Comparison of ENCODE assay signal across 29 cellular contexts in the genomic region with DNA sequence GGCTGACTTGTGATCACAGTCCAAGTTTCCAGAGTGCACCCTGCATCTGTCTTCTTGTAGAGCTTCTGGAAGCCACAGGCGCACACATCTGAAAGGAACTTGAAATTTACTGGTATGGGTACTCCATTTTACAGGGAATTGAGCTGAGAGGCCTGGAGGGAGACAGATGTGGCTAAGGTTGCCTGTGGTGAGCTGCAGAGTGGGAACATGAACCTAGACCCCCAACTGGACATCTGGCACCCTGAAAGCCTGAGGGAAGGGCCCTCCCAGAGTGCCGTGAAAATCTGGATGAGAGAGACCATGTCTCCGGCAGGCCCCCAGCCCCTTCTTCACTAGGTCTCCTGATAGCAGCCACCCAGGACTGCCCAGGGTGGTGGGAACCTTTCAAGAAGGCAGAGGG. TPM values are rescaled to one million over a fixed set of nuclear protein-coding genes. Genes with fewer than 3 reads are reported as not detected.
"Had no signal": no experiment of that assay in that cellular context is flagged by ENCODE, and none has a peak within 500 bp of the region (broad histone marks: within the 10 kb centered on the region; RNA-seq: fewer than 3 reads in every experiment).

No MANE protein-coding gene starts in this region.

- H3K9ac ChIP-seq: parathyroid adenoma had no signal

- H3K4me3 Mint-ChIP-seq: effector memory CD8-positive, alpha-beta T cell; naive thymus-derived CD8-positive, alpha-beta T cell had no signal

- H3K27me3 Mint-ChIP-seq: effector memory CD8-positive, alpha-beta T cell; naive thymus-derived CD8-positive, alpha-beta T cell had no signal

- H3K27ac ChIP-seq: epithelial cell of prostate, esophagus muscularis mucosa, gastrocnemius medialis, heart right ventricle, parathyroid adenoma, prostate gland, sigmoid colon, suprapubic skin, tibial artery, upper lobe of right lung, vagina had no signal

- H3K4me3 ChIP-seq: esophagus muscularis mucosa, gastrocnemius medialis, heart right ventricle, mucosa of descending colon, prostate gland, sigmoid colon, skin epidermis, suprapubic skin, tibial artery, upper lobe of right lung, vagina had no signal

- ATAC-seq: effector memory CD8-positive, alpha-beta T cell; gastrocnemius medialis; left lobe of liver; mucosa of descending colon; naive thymus-derived CD8-positive, alpha-beta T cell had no signal

- H3K36me3 Mint-ChIP-seq: naive thymus-derived CD8-positive, alpha-beta T cell had no signal

- DNase-seq: cortex of kidney; effector memory CD8-positive, alpha-beta T cell; gastrocnemius medialis; heart right ventricle; hypothalamus; kidney glomerular epithelial cell; mammary epithelial cell; mucosa of descending colon; naive thymus-derived CD8-positive, alpha-beta T cell; nucleus accumbens; sigmoid colon; stimulated activated CD4-positive, alpha-beta T cell treated with anti-CD3 and anti-CD28 coated beads, Interleukin-2, amount 100 ng/mL, for 24 hours; stimulated activated CD4-positive, alpha-beta T cell treated with anti-CD3 and anti-CD28 coated beads, Interleukin-4, amount 100 ng/mL, for 4 hours; stimulated activated naive CD4-positive, alpha-beta T cell treated with Interleukin-2 at 50 U/mL for 16 hours; tibial artery; upper lobe of right lung had no signal

- H3K27me3 ChIP-seq: esophagus muscularis mucosa, gastrocnemius medialis, heart right ventricle, sigmoid colon, suprapubic skin, tibial artery, upper lobe of right lung, vagina had no signal

- H3K36me3 ChIP-seq: esophagus muscularis mucosa, gastrocnemius medialis, heart right ventricle, prostate gland, sigmoid colon, suprapubic skin, tibial artery, upper lobe of right lung, vagina had no signal

- H2AFZ ChIP-seq: parathyroid adenoma had no signal

- H3K9me3 ChIP-seq: esophagus muscularis mucosa, gastrocnemius medialis, heart right ventricle, mucosa of descending colon, prostate gland, sigmoid colon, suprapubic skin, tibial artery, upper lobe of right lung, vagina had no signal

- H3K9me3 Mint-ChIP-seq: effector memory CD8-positive, alpha-beta T cell; naive thymus-derived CD8-positive, alpha-beta T cell had no signal

- H3K4me1 ChIP-seq: esophagus muscularis mucosa, heart right ventricle, parathyroid adenoma, prostate gland, sigmoid colon, suprapubic skin, tibial artery, upper lobe of right lung, vagina had no signal

RNA-seq across cellular contexts. Expression of gene SOX10, which starts 22.6 kb away (rescaled TPM):
- total RNA-seq: chondrocyte; fibroblast of villous mesenchyme; naive thymus-derived CD8-positive, alpha-beta T cell; renal cortical epithelial cell; upper lobe of right lung had no signal
- polyA plus RNA-seq: mammary epithelial cell; naive thymus-derived CD8-positive, alpha-beta T cell; neural cell had no signal

RNA-seq across cellular contexts. Expression of gene C22orf23, which starts 53.5 kb away (rescaled TPM):
- total RNA-seq: chondrocyte; esophagus muscularis mucosa; fibroblast of villous mesenchyme; lower leg skin; mammary epithelial cell; mucosa of descending colon; naive thymus-derived CD8-positive, alpha-beta T cell; suprapubic skin; upper lobe of right lung; vagina had no signal
- polyA plus RNA-seq: naive thymus-derived CD8-positive, alpha-beta T cell had no signal
